8 cellular contexts compared by ENCODE assay signal in genomic region chr1:206684478-206685255, GRCh38. TPM values are rescaled to one million over a fixed set of nuclear protein-coding genes. Genes with fewer than 3 reads are reported as not detected.
DNase-seq lines count a peak whose midpoint lies in the region; ATAC-seq and TF ChIP-seq lines count a peak whose summit lies in the region.

Gene MAPKAPK2, plus strand, starts transcription at chr1:206684905. Its CDS starts 325 bp downstream, at chr1:206685230.

- 1% methylated on average over 71 of the region's 71 CpGs for WGBS in liver

- peaks cover 3% of the 10 kb centered on the region for H3K36me3 Mint-ChIP-seq in activated CD4-positive, alpha-beta T cell treated with anti-CD3 and anti-CD28 coated beads, Interleukin-2, amount 10 ng/mL, durations not matched to agents 7 days and 5 days (ENCODE audit: low read depth)
- peaks cover 6% of the 10 kb centered on the region for H3K36me3 Mint-ChIP-seq in dendritic cell treated with granulocyte-macrophage colony-stimulating factor and Interleukin-4, amounts not matched to agents 40 ng/mL and 50 ng/mL, for 4 days (ENCODE audit: low read depth)

- POLR2A ChIA-PET in activated CD4-positive, alpha-beta T cell treated with anti-CD3 and anti-CD28 coated beads, Interleukin-2, amount 10 ng/mL, durations not matched to agents 7 days and 5 days (lab: Charles Lee): interaction anchor here (0.6 kb wide), 1 partner anchor 691 kb away, joined by 4 read pairs; no protein-coding TSS in a partner anchor

- peak within 1 kb of the TSS; percentile 96 for H3K27ac ChIP-seq in liver (ENCODE audit: low read depth in 1 of 2, low read length in 2 of 2)

- ATAC-seq in HG02610 (IDR thresholded peaks at IDR 0.05; ENCODE audit: unreplicated experiment) (peak; percentile 26), GM21367 (IDR thresholded peaks at IDR 0.05; ENCODE audit: unreplicated experiment) (no peak)

- peak within 1 kb of the TSS; percentile 97 for H3K27ac Mint-ChIP-seq in activated CD4-positive, alpha-beta T cell treated with anti-CD3 and anti-CD28 coated beads, Interleukin-2, amount 10 ng/mL, durations not matched to agents 7 days and 5 days
- peak within 1 kb of the TSS; percentile 88 for H3K27ac Mint-ChIP-seq in dendritic cell treated with granulocyte-macrophage colony-stimulating factor and Interleukin-4, amounts not matched to agents 40 ng/mL and 50 ng/mL, for 4 days

- H3K4me1 ChIP-seq in liver (ENCODE audit: control insufficient read depth in 4 of 4, insufficient read depth in 4 of 4, low read length in 3 of 4): peaks cover 17 to 63% (median 44%) of the 10 kb centered on the region in 4 donors

- H3K9ac ChIP-seq in liver (ENCODE audit: low read depth in 1 of 2, low read length in 2 of 2): peak within 1 kb of the TSS; percentile 61 to 93

- no peaks in the 10 kb centered on the region for H3K9me3 Mint-ChIP-seq in activated CD4-positive, alpha-beta T cell treated with anti-CD3 and anti-CD28 coated beads, Interleukin-2, amount 10 ng/mL, durations not matched to agents 7 days and 5 days
- H3K9me3 Mint-ChIP-seq in dendritic cell treated with granulocyte-macrophage colony-stimulating factor and Interleukin-4, amounts not matched to agents 40 ng/mL and 50 ng/mL, for 4 days: no peaks in the 10 kb centered on the region

- peak within 1 kb of the TSS; percentile 90 for H3K4me3 ChIP-seq in GM08714 (ENCODE audit: low read length)
- peak within 1 kb of the TSS; percentile 84 to 88 (median 87) for H3K4me3 ChIP-seq in liver (ENCODE audit: low read depth in 1 of 3, low read length in 3 of 3)

- H3K4me1 Mint-ChIP-seq in activated CD4-positive, alpha-beta T cell treated with anti-CD3 and anti-CD28 coated beads, Interleukin-2, amount 10 ng/mL, durations not matched to agents 7 days and 5 days: peaks cover 41% of the 10 kb centered on the region
- peaks cover 62% of the 10 kb centered on the region for H3K4me1 Mint-ChIP-seq in dendritic cell treated with granulocyte-macrophage colony-stimulating factor and Interleukin-4, amounts not matched to agents 40 ng/mL and 50 ng/mL, for 4 days (ENCODE audit: low read depth)

- no peak for TF ChIP-seq RAD21 in liver (IDR thresholded peaks at IDR 0.05)

- intact Hi-C loops in dendritic cell treated with granulocyte-macrophage colony-stimulating factor and Interleukin-4, amounts not matched to agents 40 ng/mL and 50 ng/mL, for 4 days (cut with micrococcal nuclease): no loop called here

- H3K4me3 Mint-ChIP-seq in activated CD4-positive, alpha-beta T cell treated with anti-CD3 and anti-CD28 coated beads, Interleukin-2, amount 10 ng/mL, durations not matched to agents 7 days and 5 days: peak within 1 kb of the TSS; percentile 91
- H3K4me3 Mint-ChIP-seq in dendritic cell treated with granulocyte-macrophage colony-stimulating factor and Interleukin-4, amounts not matched to agents 40 ng/mL and 50 ng/mL, for 4 days: peak within 1 kb of the TSS; percentile 89

- CTCF ChIA-PET in activated CD4-positive, alpha-beta T cell treated with anti-CD3 and anti-CD28 coated beads, Interleukin-2, amount 10 ng/mL, durations not matched to agents 7 days and 5 days (lab: Charles Lee): interaction anchor here (0.8 to 1.5 kb wide), 3 partner anchors 21 to 228 kb away, joined by 3 to 7 read pairs (median 4); partner anchors contain the start of gene EIF2D

- TF ChIP-seq CTCF in liver (IDR thresholded peaks at IDR 0.05; ENCODE audit: low read depth, low read length, missing input control): no peak

- no peaks in the 10 kb centered on the region for H3K9me3 ChIP-seq in liver (ENCODE audit: control insufficient read depth in 4 of 4, low read length in 3 of 4)

- H3K27me3 ChIP-seq in liver (ENCODE audit: control insufficient read depth in 4 of 4, insufficient read depth in 4 of 4, low read length in 3 of 4): no peaks in the 10 kb centered on the region

- peak; percentile 32 for DNase-seq in NCI-H345 treated with DMSO at 0.1 percent for 48 hours (lab: John Stamatoyannopoulos, UW; ENCODE audit: unreplicated experiment)
- peak; percentile 76 for DNase-seq in activated CD4-positive, alpha-beta T cell treated with anti-CD3 and anti-CD28 coated beads, Interleukin-2, amount 10 ng/mL, durations not matched to agents 7 days and 5 days
- DNase-seq in stimulated activated CD4-positive, alpha-beta T cell treated with anti-CD3 and anti-CD28 coated beads, Interleukin-2, amount 100 ng/mL, for 48 hours: peak; percentile 65 to 73

- H3K27me3 Mint-ChIP-seq in activated CD4-positive, alpha-beta T cell treated with anti-CD3 and anti-CD28 coated beads, Interleukin-2, amount 10 ng/mL, durations not matched to agents 7 days and 5 days: peaks cover 5% of the 10 kb centered on the region
- peaks cover 35% of the 10 kb centered on the region for H3K27me3 Mint-ChIP-seq in dendritic cell treated with granulocyte-macrophage colony-stimulating factor and Interleukin-4, amounts not matched to agents 40 ng/mL and 50 ng/mL, for 4 days

- H3K36me3 ChIP-seq in liver (ENCODE audit: control insufficient read depth in 4 of 4, insufficient read depth in 3 of 4, low read depth in 1 of 4, low read length in 3 of 4): no peaks in the 10 kb centered on the region

TF ChIP-seq in liver, 16 proteins besides CTCF, POLR2A, EP300 and RAD21:
- TF ChIP-seq HNF4G (IDR thresholded peaks at IDR 0.05) (no peak), HNF4A (conservative IDR thresholded peaks at IDR 0.05) (no peak), EGR1 (IDR thresholded peaks at IDR 0.05; ENCODE audit: low read depth in 2 of 2) (no peak), NR2F2 (IDR thresholded peaks at IDR 0.05) (no peak), JUND (IDR thresholded peaks at IDR 0.05) (no peak), REST (IDR thresholded peaks at IDR 0.05) (no peak), GABPA (IDR thresholded peaks at IDR 0.05 in 1 of 2, conservative IDR thresholded peaks at IDR 0.05 in 1 of 2) (no peak), TAF1 (conservative IDR thresholded peaks at IDR 0.05) (no peak), FOXA1 (IDR thresholded peaks at IDR 0.05) (no peak), RXRA (IDR thresholded peaks at IDR 0.05) (no peak), SP1 (IDR thresholded peaks at IDR 0.05) (no peak), FOXA2 (IDR thresholded peaks at IDR 0.05) (no peak), YY1 (IDR thresholded peaks at IDR 0.05) (no peak)
- TF ChIP-seq, protein P1, sequence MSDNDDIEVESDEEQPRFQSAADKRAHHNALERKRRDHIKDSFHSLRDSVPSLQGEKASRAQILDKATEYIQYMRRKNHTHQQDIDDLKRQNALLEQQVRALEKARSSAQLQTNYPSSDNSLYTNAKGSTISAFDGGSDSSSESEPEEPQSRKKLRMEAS (IDR thresholded peaks at IDR 0.05): no peak
- TF ChIP-seq, protein P2, sequence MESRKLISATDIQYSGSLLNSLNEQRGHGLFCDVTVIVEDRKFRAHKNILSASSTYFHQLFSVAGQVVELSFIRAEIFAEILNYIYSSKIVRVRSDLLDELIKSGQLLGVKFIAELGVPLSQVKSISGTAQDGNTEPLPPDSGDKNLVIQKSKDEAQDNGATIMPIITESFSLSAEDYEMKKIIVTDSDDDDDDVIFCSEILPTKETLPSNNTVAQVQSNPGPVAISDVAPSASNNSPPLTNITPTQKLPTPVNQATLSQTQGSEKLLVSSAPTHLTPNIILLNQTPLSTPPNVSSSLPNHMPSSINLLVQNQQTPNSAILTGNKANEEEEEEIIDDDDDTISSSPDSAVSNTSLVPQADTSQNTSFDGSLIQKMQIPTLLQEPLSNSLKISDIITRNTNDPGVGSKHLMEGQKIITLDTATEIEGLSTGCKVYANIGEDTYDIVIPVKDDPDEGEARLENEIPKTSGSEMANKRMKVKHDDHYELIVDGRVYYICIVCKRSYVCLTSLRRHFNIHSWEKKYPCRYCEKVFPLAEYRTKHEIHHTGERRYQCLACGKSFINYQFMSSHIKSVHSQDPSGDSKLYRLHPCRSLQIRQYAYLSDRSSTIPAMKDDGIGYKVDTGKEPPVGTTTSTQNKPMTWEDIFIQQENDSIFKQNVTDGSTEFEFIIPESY (IDR thresholded peaks at IDR 0.05): no peak
- TF ChIP-seq, protein P3, sequence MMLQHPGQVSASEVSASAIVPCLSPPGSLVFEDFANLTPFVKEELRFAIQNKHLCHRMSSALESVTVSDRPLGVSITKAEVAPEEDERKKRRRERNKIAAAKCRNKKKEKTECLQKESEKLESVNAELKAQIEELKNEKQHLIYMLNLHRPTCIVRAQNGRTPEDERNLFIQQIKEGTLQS (IDR thresholded peaks at IDR 0.05): no peak
TF ChIP-seq in liver: peak in this region for 0.

RNA-seq across cellular contexts. Expression of gene MAPKAPK2, which starts in this region (rescaled TPM):
- 10 to 100 TPM; 55.5 to 57.4 TPM for total RNA-seq in activated CD4-positive, alpha-beta T cell treated with anti-CD3 and anti-CD28 coated beads, Interleukin-2, amount 10 ng/mL, durations not matched to agents 7 days and 5 days
- 10 to 100 TPM in 1 of 2 donors, 1 to 10 TPM in 1; 9.1 to 20.3 TPM for total RNA-seq in liver
- polyA plus RNA-seq in liver: 10 to 100 TPM in 1 of 2 donors, 1 to 10 TPM in 1; 7.5 to 24.5 TPM
